ENCODE assay signal across 1 cellular context in genomic region chr1:10228528-10228927, GRCh38.
TF ChIP-seq lines count a peak whose summit lies in the region.

No MANE protein-coding gene starts in this region.

TF ChIP-seq in HepG2, 621 proteins besides CTCF, POLR2A, EP300 and RAD21:
- TF ChIP-seq ASH2L (IDR thresholded peaks at IDR 0.05; ENCODE audit: insufficient read length, low read depth, low read length), result peak; percentile 33
- peak; percentile 92 for TF ChIP-seq TEAD3 (CRISPR knock-in tag; optimal IDR thresholded peaks at IDR 0.05; ENCODE audit: borderline replicate concordance)
- no peak for TF ChIP-seq ERF (CRISPR knock-in tag; IDR thresholded peaks at IDR 0.05)
- peak; percentile 66 for TF ChIP-seq HNF4A (CRISPR knock-in tag; IDR thresholded peaks at IDR 0.05)
- peak; percentile 24; the same call in 1 of the 2 replicates for TF ChIP-seq HNF4G (IDR thresholded peaks at IDR 0.05; ENCODE audit: borderline replicate concordance, low read depth, low read length)
- TF ChIP-seq HNF4G (CRISPR knock-in tag; IDR thresholded peaks at IDR 0.05; ENCODE audit: borderline replicate concordance, low read depth), result no peak
- no peak for TF ChIP-seq PLRG1 (conservative IDR thresholded peaks at IDR 0.05)
- TF ChIP-seq SKI (IDR thresholded peaks at IDR 0.05; ENCODE audit: partially characterized antibody), result peak; percentile 49
- no peak for TF ChIP-seq ZNF567 (CRISPR knock-in tag; IDR thresholded peaks at IDR 0.05; ENCODE audit: borderline replicate concordance)
- no peak for TF ChIP-seq SOX13 (IDR thresholded peaks at IDR 0.05)
- TF ChIP-seq SOX13 (CRISPR knock-in tag; conservative IDR thresholded peaks at IDR 0.05 in 1 of 2, IDR thresholded peaks at IDR 0.05 in 1 of 2), result peak in 1 of 2 experiments; percentile 57; a peak in 1 of 4 replicates
- TF ChIP-seq NCOR1 (IDR thresholded peaks at IDR 0.05; ENCODE audit: borderline replicate concordance, low read length), result peak; percentile 73
